Comparison of ENCODE assay signal across 9 cellular contexts in the genomic region with DNA sequence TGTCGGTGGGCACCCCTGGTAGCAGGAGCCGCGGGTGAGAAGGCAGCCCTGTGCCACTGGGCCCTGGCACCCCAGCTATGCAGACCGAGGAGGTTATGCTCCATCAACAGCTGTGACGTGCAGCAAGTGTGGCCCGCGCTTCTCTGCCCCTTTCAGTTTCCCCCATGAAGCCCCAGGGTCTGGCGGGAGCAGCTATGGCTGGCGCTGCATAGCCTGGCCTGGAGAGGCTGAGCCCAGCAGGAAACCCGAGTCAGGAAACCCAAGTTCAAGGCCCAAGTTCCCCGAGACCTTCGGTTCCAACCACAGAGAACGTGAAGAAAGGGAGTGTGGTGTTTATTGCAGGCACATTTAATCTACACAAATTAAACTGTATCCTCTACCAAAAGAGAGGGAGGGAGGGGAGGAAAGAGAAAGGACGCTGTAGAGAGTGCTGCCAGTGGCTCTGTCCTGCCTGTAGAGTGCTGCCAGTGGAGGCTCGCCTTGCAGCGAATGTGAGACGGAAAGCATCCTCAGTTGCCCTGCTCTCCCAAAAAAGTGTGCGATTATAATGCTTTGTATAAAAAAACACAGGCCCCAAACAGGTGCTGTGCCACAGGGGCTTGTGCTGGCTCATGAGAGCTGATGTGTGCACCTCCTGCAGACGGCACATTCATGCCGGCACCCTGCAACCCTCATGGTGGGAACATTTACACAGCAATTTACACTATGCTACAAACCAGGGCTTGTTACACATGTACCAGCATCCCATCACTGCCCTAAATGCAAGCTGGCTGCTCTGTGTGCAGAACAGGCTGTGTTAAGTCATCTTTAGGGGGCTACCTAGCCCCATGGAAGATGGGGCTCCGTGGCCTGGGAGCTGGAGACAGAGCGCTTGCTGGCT. TPM values are rescaled to one million over a fixed set of nuclear protein-coding genes. Genes with fewer than 3 reads are reported as not detected.
A peak's percentile ranks its signal among the peaks of the same experiment; 100 is the strongest.
DNase-seq lines count a peak whose midpoint lies in the region; ATAC-seq lines count a peak whose summit lies in the region.
"Had no signal": no experiment of that assay in that cellular context is flagged by ENCODE, and none has a peak within 500 bp of the region (broad histone marks: within the 10 kb centered on the region; RNA-seq: fewer than 3 reads in every experiment).

No MANE protein-coding gene starts in this region.

- DNase-seq in LHCN-M2 (ENCODE audit: low read depth) (peak; percentile 25), SHP77 (lab: John Stamatoyannopoulos, UW) (no peak)
- peak; percentile 49 for DNase-seq in activated naive CD8-positive, alpha-beta T cell treated with anti-CD3 and anti-CD28 coated beads for 36 hours
- peak; percentile 30 for DNase-seq in stimulated activated CD8-positive, alpha-beta memory T cell treated with anti-CD3 and anti-CD28 coated beads, Interleukin-4, amount 100 ng/mL, for 24 hours (ENCODE audit: low read depth)
- no peak for DNase-seq in activated CD4-positive, CD25-positive, alpha-beta regulatory T cell (lab: John Stamatoyannopoulos, UW)
- DNase-seq: MG63 had no signal

- ATAC-seq in GM19023 (IDR thresholded peaks at IDR 0.05; ENCODE audit: unreplicated experiment) (peak; percentile 45), GM21737 (IDR thresholded peaks at IDR 0.05; ENCODE audit: unreplicated experiment) (no peak)
- ATAC-seq: esophagus mucosa had no signal

- peak overlapping the region; percentile 46 for H3K4me3 Mint-ChIP-seq in activated naive CD8-positive, alpha-beta T cell treated with anti-CD3 and anti-CD28 coated beads for 36 hours

- H3K27ac Mint-ChIP-seq in activated naive CD8-positive, alpha-beta T cell treated with anti-CD3 and anti-CD28 coated beads for 36 hours, result peak overlapping the region; percentile 83

- H3K27me3 Mint-ChIP-seq in activated naive CD8-positive, alpha-beta T cell treated with anti-CD3 and anti-CD28 coated beads for 36 hours, result no peaks in the 10 kb centered on the region

- no peaks in the 10 kb centered on the region for H3K9me3 Mint-ChIP-seq in activated naive CD8-positive, alpha-beta T cell treated with anti-CD3 and anti-CD28 coated beads for 36 hours

- H3K36me3 Mint-ChIP-seq in activated naive CD8-positive, alpha-beta T cell treated with anti-CD3 and anti-CD28 coated beads for 36 hours, result no peaks in the 10 kb centered on the region

- H3K4me1 Mint-ChIP-seq in activated naive CD8-positive, alpha-beta T cell treated with anti-CD3 and anti-CD28 coated beads for 36 hours, result peaks cover 45% of the 10 kb centered on the region

RNA-seq across cellular contexts. Expression of gene POP4, which starts 16.3 kb away (rescaled TPM):
- total RNA-seq in LHCN-M2 (2014; rRNA removed), result 94.4 and 101 TPM in 2 replicates
- polyA plus RNA-seq in LHCN-M2 (2012), result 97.8 TPM
- 100 to 1,000 TPM; 134 to 137 TPM for total RNA-seq in activated naive CD8-positive, alpha-beta T cell treated with anti-CD3 and anti-CD28 coated beads for 36 hours

RNA-seq across cellular contexts. Expression of gene PLEKHF1, which starts 42.8 kb away (rescaled TPM):
- 13.8 and 15.2 TPM in 2 replicates for total RNA-seq in LHCN-M2 (2014; rRNA removed)
- 9.0 TPM for polyA plus RNA-seq in LHCN-M2 (2012)
- 10 to 100 TPM; 21.7 to 22.2 TPM for total RNA-seq in activated naive CD8-positive, alpha-beta T cell treated with anti-CD3 and anti-CD28 coated beads for 36 hours

Comparison
In these comparisons a context has a peak if more than half of its experiments do, and no peak if none do; other contexts are left out.
1. DNase-seq: peak in LHCN-M2 (single experiment), activated naive CD8-positive, alpha-beta T cell treated with anti-CD3 and anti-CD28 coated beads for 36 hours (single experiment) and stimulated activated CD8-positive, alpha-beta memory T cell treated with anti-CD3 and anti-CD28 coated beads, Interleukin-4, amount 100 ng/mL, for 24 hours (single experiment); none in SHP77 (0 of 2) and activated CD4-positive, CD25-positive, alpha-beta regulatory T cell (0 of 4).